ENCODE assay signal across 18 cellular contexts in the genomic region with DNA sequence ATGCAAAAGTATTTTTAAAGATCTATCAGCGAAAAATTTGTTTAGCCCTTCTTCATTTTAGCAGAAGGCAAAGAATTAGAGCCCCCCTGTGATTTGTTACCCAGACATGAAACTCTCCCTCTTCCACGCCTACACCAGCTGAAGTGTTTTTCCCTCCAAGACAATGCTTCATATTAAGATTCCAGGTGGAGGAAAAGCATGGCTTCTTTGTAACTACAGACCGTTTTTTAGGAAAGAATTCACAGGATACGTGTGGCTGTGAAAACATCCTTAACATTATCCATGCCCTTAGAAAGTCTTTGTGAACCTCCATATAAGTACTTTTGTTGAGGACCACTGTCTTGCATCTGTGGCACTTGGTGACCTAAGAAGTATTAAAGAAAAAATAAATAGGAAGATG.
"Had no signal": no experiment of that assay in that cellular context is flagged by ENCODE, and none has a peak within 500 bp of the region (broad histone marks: within the 10 kb centered on the region; RNA-seq: fewer than 3 reads in every experiment).

No MANE protein-coding gene starts in this region.

- H3K4me1 ChIP-seq: gastrocnemius medialis, pancreas, upper lobe of right lung had no signal

- ATAC-seq: activated CD8-positive, alpha-beta T cell treated with anti-CD3 and anti-CD28 coated beads, Interleukin-2, amount 10 ng/mL, durations not matched to agents 7 days and 5 days; gastrocnemius medialis; heart right ventricle; pancreas; sciatic nerve; stimulated activated effector memory CD8-positive, alpha-beta T cell treated with anti-CD3 and anti-CD28 coated beads, Interleukin-12 subunit alpha, Interleukin-12 subunit beta, amount 100 ng/mL, for 72 hours; T-helper 17 cell; upper lobe of right lung had no signal

- H3K9me3 ChIP-seq: gastrocnemius medialis, heart right ventricle, pancreas, thoracic aorta, upper lobe of right lung had no signal

- DNase-seq: activated CD4-positive, alpha-beta T cell treated with anti-CD3 and anti-CD28 coated beads, Interleukin-2, amount 10 ng/mL, durations not matched to agents 24 days and 14 days; activated CD4-positive, CD25-positive, alpha-beta regulatory T cell; activated CD8-positive, alpha-beta memory T cell treated with anti-CD3 and anti-CD28 coated beads, Interleukin-2, amount 50 U/mL, for 4 hours; activated CD8-positive, alpha-beta T cell treated with anti-CD3 and anti-CD28 coated beads, Interleukin-2, amount 10 ng/mL, durations not matched to agents 7 days and 5 days; activated naive CD8-positive, alpha-beta T cell treated with anti-CD3 and anti-CD28 coated beads, Interleukin-2, amount 10 ng/mL, durations not matched to agents 7 days and 5 days; activated T-cell treated with anti-CD3 and anti-CD28 coated beads, Interleukin-2, amount 50 U/mL, for 48 hours; anterior cingulate cortex; gastrocnemius medialis; heart right ventricle; naive B cell; pancreas; stimulated activated CD4-positive, alpha-beta T cell treated with anti-CD3 and anti-CD28 coated beads, Interleukin-12 subunit alpha, Interleukin-12 subunit beta, amount 100 ng/mL, for 4 hours; T-helper 17 cell; upper lobe of right lung had no signal

- H3K4me1 Mint-ChIP-seq: naive B cell, T-helper 17 cell had no signal

- H3K36me3 Mint-ChIP-seq: activated naive CD8-positive, alpha-beta T cell treated with anti-CD3 and anti-CD28 coated beads, Interleukin-2, amount 10 ng/mL, durations not matched to agents 7 days and 5 days; naive B cell; stimulated activated effector memory CD8-positive, alpha-beta T cell treated with anti-CD3 and anti-CD28 coated beads, Interleukin-12 subunit alpha, Interleukin-12 subunit beta, amount 100 ng/mL, for 72 hours had no signal

- H3K27ac ChIP-seq: gastrocnemius medialis, heart right ventricle, pancreas, thoracic aorta, upper lobe of right lung had no signal

- H3K27me3 ChIP-seq: gastrocnemius medialis had no signal

- H3K4me3 ChIP-seq: gastrocnemius medialis, heart right ventricle, lung, pancreas, thoracic aorta, upper lobe of right lung had no signal

- H3K4me3 Mint-ChIP-seq: activated CD4-positive, alpha-beta T cell treated with anti-CD3 and anti-CD28 coated beads, Interleukin-2, amount 10 ng/mL, durations not matched to agents 24 days and 14 days; activated CD8-positive, alpha-beta T cell treated with anti-CD3 and anti-CD28 coated beads, Interleukin-2, amount 10 ng/mL, durations not matched to agents 7 days and 5 days; activated naive CD8-positive, alpha-beta T cell treated with anti-CD3 and anti-CD28 coated beads, Interleukin-2, amount 10 ng/mL, durations not matched to agents 7 days and 5 days; naive B cell; stimulated activated effector memory CD8-positive, alpha-beta T cell treated with anti-CD3 and anti-CD28 coated beads, Interleukin-12 subunit alpha, Interleukin-12 subunit beta, amount 100 ng/mL, for 72 hours; T-helper 17 cell had no signal

- H3K9me3 Mint-ChIP-seq: activated CD4-positive, alpha-beta T cell treated with anti-CD3 and anti-CD28 coated beads, Interleukin-2, amount 10 ng/mL, durations not matched to agents 24 days and 14 days; activated naive CD8-positive, alpha-beta T cell treated with anti-CD3 and anti-CD28 coated beads, Interleukin-2, amount 10 ng/mL, durations not matched to agents 7 days and 5 days; naive B cell; stimulated activated effector memory CD8-positive, alpha-beta T cell treated with anti-CD3 and anti-CD28 coated beads, Interleukin-12 subunit alpha, Interleukin-12 subunit beta, amount 100 ng/mL, for 72 hours had no signal

- H3K36me3 ChIP-seq: gastrocnemius medialis, heart right ventricle, pancreas, thoracic aorta, upper lobe of right lung had no signal

- H3K27ac Mint-ChIP-seq: activated CD4-positive, alpha-beta T cell treated with anti-CD3 and anti-CD28 coated beads, Interleukin-2, amount 10 ng/mL, durations not matched to agents 24 days and 14 days; activated CD8-positive, alpha-beta T cell treated with anti-CD3 and anti-CD28 coated beads, Interleukin-2, amount 10 ng/mL, durations not matched to agents 7 days and 5 days; activated naive CD8-positive, alpha-beta T cell treated with anti-CD3 and anti-CD28 coated beads, Interleukin-2, amount 10 ng/mL, durations not matched to agents 7 days and 5 days; naive B cell; stimulated activated effector memory CD8-positive, alpha-beta T cell treated with anti-CD3 and anti-CD28 coated beads, Interleukin-12 subunit alpha, Interleukin-12 subunit beta, amount 100 ng/mL, for 72 hours; T-helper 17 cell had no signal
